ENCODE assay signal across 14 cellular contexts in the genomic region with DNA sequence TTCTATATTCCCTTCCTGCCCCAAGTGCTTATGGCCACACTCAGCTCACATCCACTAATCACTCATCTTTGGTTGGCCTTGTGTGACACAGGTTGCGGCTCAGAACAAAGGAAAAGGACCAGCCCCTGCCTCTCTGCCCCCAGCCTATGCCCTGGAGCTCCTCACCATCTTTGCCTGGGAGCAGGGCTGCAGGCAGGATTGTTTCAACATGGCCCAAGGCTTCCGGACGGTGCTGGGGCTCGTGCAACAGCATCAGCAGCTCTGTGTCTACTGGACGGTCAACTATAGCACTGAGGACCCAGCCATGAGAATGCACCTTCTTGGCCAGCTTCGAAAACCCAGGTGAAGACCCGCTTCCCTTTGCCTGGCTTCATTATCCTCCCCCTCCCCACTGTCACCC. TPM values are rescaled to one million over a fixed set of nuclear protein-coding genes. Genes with fewer than 3 reads are reported as not detected.
DNase-seq lines count a peak whose midpoint lies in the region; ATAC-seq, FAIRE-seq and TF ChIP-seq lines count a peak whose summit lies in the region.
"Had no signal": no experiment of that assay in that cellular context is flagged by ENCODE, and none has a peak within 500 bp of the region (broad histone marks: within the 10 kb centered on the region; RNA-seq: fewer than 3 reads in every experiment).

No MANE protein-coding gene starts in this region.

- TF ChIP-seq RAD21 in H1 (IDR thresholded peaks at IDR 0.05 in 1 of 2, conservative IDR thresholded peaks at IDR 0.05 in 1 of 2; ENCODE audit: low read depth in 2 of 2, low read length in 2 of 2) = no peak

- in situ Hi-C loops in gastrocnemius medialis (cut with MboI; ENCODE audit: low sequenced_read_pairs in 4 of 4) = no loop called here

- no peak overlapping the region; the same call in 1 of the 2 replicates for H4K8ac ChIP-seq in H1 (ENCODE audit: extremely low read depth, insufficient read depth, low read length)

- H3K4ac ChIP-seq in H1 (replicated peaks; ENCODE audit: insufficient read length, low read depth, low read length) = no peak overlapping the region

- 0 out of 2 replicates have a peak overlapping the region, but pooled peaks have one; percentile 61 for H2BK15ac ChIP-seq in H1 (ENCODE audit: low read length)

- H3K23me2 ChIP-seq in H1 (ENCODE audit: low read depth, low read length) = no peaks in the 10 kb centered on the region

- POLR2A ChIA-PET in H1 (lab: Charles Lee; ENCODE audit: partially characterized antibody) = no interaction called here

- no peak overlapping the region for H3K23ac ChIP-seq in H1 (ENCODE audit: insufficient read length)

- no peaks in the 10 kb centered on the region for H3K79me1 ChIP-seq in H1 (ENCODE audit: low read depth, low read length)

- H3K4me1 ChIP-seq in left ventricle myocardium inferior (no peaks in the 10 kb centered on the region), H1 (replicated peaks in 1 of 4; ENCODE audit: control insufficient read depth in 3 of 4, insufficient read depth in 4 of 4, low read length in 3 of 4) (no peaks in the 10 kb centered on the region), gastrocnemius medialis (no peaks in the 10 kb centered on the region)
- H3K4me1 ChIP-seq: BLaER1 treated with 17β-estradiol and CSF1 and Interleukin-3, amounts not matched to agents 10 nM and 100 nM had no signal

- H3K27me3 ChIP-seq in left ventricle myocardium inferior (ENCODE audit: low read depth) (peaks cover 6% of the 10 kb centered on the region), H1 (replicated peaks in 1 of 4; ENCODE audit: control insufficient read depth in 3 of 4, extremely low read depth in 1 of 4, insufficient read depth in 3 of 4, low read length in 3 of 4) (peaks cover 0 to 3% (median 0%) of the 10 kb centered on the region in 4 experiments; a peak in 1 of 7 replicates), gastrocnemius medialis (no peaks in the 10 kb centered on the region)
- H3K27me3 ChIP-seq: BLaER1 treated with 17β-estradiol and CSF1 and Interleukin-3, amounts not matched to agents 10 nM and 100 nM had no signal

- H3K4me2 ChIP-seq in H1 (ENCODE audit: insufficient read depth in 1 of 2, low read depth in 2 of 2, low read length in 2 of 2) = no peak overlapping the region
- H3K4me2 ChIP-seq: BLaER1 treated with 17β-estradiol and CSF1 and Interleukin-3, amounts not matched to agents 10 nM and 100 nM had no signal

- H3K4me3 ChIP-seq in left ventricle myocardium inferior = no peak overlapping the region
- H3K4me3 ChIP-seq in H1 (ENCODE audit: extremely low read depth in 1 of 4, insufficient read depth in 2 of 4, low read depth in 3 of 4, low read length in 4 of 4) = no peak overlapping the region
- H3K4me3 ChIP-seq in gastrocnemius medialis = no peak overlapping the region
- H3K4me3 ChIP-seq: BLaER1 treated with 17β-estradiol and CSF1 and Interleukin-3, amounts not matched to agents 10 nM and 100 nM had no signal

- no peak overlapping the region for H3K27ac ChIP-seq in left ventricle myocardium inferior (replicated peaks)
- H3K27ac ChIP-seq in H1 (ENCODE audit: low read depth, low read length) = no peak overlapping the region
- H3K27ac ChIP-seq in gastrocnemius medialis = no peak overlapping the region
- H3K27ac ChIP-seq: BLaER1 treated with 17β-estradiol and CSF1 and Interleukin-3, amounts not matched to agents 10 nM and 100 nM had no signal

- TF ChIP-seq POLR2A in H1 (IDR thresholded peaks at IDR 0.05; ENCODE audit: control extremely low read depth in 1 of 2, low read depth in 2 of 2, low read length in 2 of 2) (no peak), gastrocnemius medialis (IDR thresholded peaks at IDR 0.05) (no peak)

- no peak for ATAC-seq in gastrocnemius medialis

- CTCF ChIA-PET in H1 (lab: Charles Lee; ENCODE audit: partially characterized antibody) = interaction anchor here (0.9 kb wide), 1 partner anchor 13 kb away, joined by 3 read pairs; no protein-coding TSS in a partner anchor

- no peak overlapping the region for H2BK120ac ChIP-seq in H1 (replicated peaks; ENCODE audit: low read depth, low read length)

- no peak overlapping the region for H3K14ac ChIP-seq in H1 (ENCODE audit: insufficient read length)

- H2BK5ac ChIP-seq in H1 (ENCODE audit: low read depth, low read length) = no peak overlapping the region

- no peak overlapping the region for H2AK5ac ChIP-seq in H1 (ENCODE audit: low read depth, low read length)

- WGBS in H1 (ENCODE audit: extremely low coverage in 1 of 2, insufficient coverage in 1 of 2, insufficient read length in 1 of 2, insufficient replicate concordance in 2 of 2, low coverage in 1 of 2, low lambda C conversion rate in 2 of 2, missing lambda C conversion rate in 1 of 2), 2 experiments = 88% methylated on average over 7 of the region's 7 CpGs; no CpG with 5 or more reads in 1 of the 2 experiments

- H2BK20ac ChIP-seq in H1 (ENCODE audit: low read length) = no peak overlapping the region

- no peak for FAIRE-seq in H1 (lab: Jason Lieb, UNC)
- FAIRE-seq: GM19239, H54 had no signal

- DNase-seq in cardiac septum (ENCODE audit: low spot score) = peak; percentile 35
- DNase-seq in left ventricle myocardium inferior = no peak
- DNase-seq in H1 (ENCODE audit: low read depth in 1 of 2, low spot score in 2 of 2) = no peak
- DNase-seq in mesenteric fat pad (ENCODE audit: low spot score) = peak; percentile 60
- DNase-seq in NCI-H1105 treated with DMSO at 0.1 percent for 48 hours (lab: John Stamatoyannopoulos, UW) = no peak
- DNase-seq in gastrocnemius medialis = no peak
- no peak for DNase-seq in stimulated activated CD8-positive, alpha-beta memory T cell treated with anti-CD3 and anti-CD28 coated beads, Interleukin-4, amount 100 ng/mL, for 48 hours
- DNase-seq: ACHN; CD4-positive, CD25-positive, alpha-beta regulatory T cell; DMS53; GF-D8 had no signal

- no peak overlapping the region for H4K91ac ChIP-seq in H1 (replicated peaks; ENCODE audit: insufficient read length, low read length)

- H3K9me3 ChIP-seq in left ventricle myocardium inferior (replicated peaks) (peaks cover 16% of the 10 kb centered on the region), H1 (ENCODE audit: insufficient read depth in 2 of 2, low read depth in 1 of 2, low read length in 1 of 2) (peaks cover 10 to 19% of the 10 kb centered on the region in 2 experiments), gastrocnemius medialis (no peaks in the 10 kb centered on the region)

- H2BK12ac ChIP-seq in H1 (ENCODE audit: low read depth, low read length) = no peak overlapping the region

- intact Hi-C loops in cardiac septum (cut with DNase I) (no loop called here), left ventricle myocardium inferior (cut with micrococcal nuclease) (no loop called here), gastrocnemius medialis (cut with DNase I; ENCODE audit: low total_unique reads) (no loop called here)

- no peak overlapping the region for H4K5ac ChIP-seq in H1 (ENCODE audit: insufficient read length, low read depth, low read length)

- no peak overlapping the region for H3K56ac ChIP-seq in H1 (replicated peaks; ENCODE audit: insufficient read length, low read depth, low read length)

- no peak overlapping the region for H3K9ac ChIP-seq in H1 (replicated peaks in 1 of 4; ENCODE audit: extremely low read depth in 1 of 4, low read depth in 3 of 4, low read length in 3 of 4)
- H3K9ac ChIP-seq: BLaER1 treated with 17β-estradiol and CSF1 and Interleukin-3, amounts not matched to agents 10 nM and 100 nM had no signal

- H3K79me2 ChIP-seq in H1 (ENCODE audit: control insufficient read depth in 1 of 2, insufficient read depth in 2 of 2, low read length in 2 of 2) = no peaks in the 10 kb centered on the region

- no peak for TF ChIP-seq EP300 in H1 (IDR thresholded peaks at IDR 0.05; ENCODE audit: borderline replicate concordance in 1 of 2, low read depth in 2 of 2, low read length in 2 of 2)

- no peaks in the 10 kb centered on the region for H4K20me1 ChIP-seq in H1 (replicated peaks in 1 of 2; ENCODE audit: control insufficient read depth in 1 of 2, insufficient read depth in 2 of 2, low read length in 2 of 2)
- H4K20me1 ChIP-seq: BLaER1 treated with 17β-estradiol and CSF1 and Interleukin-3, amounts not matched to agents 10 nM and 100 nM had no signal

- H2AFZ ChIP-seq in H1 (ENCODE audit: low read length) = no peak overlapping the region

- TF ChIP-seq CTCF in left ventricle myocardium inferior (IDR thresholded peaks at IDR 0.05; ENCODE audit: borderline replicate concordance) = no peak
- no peak for TF ChIP-seq CTCF in H1 (IDR thresholded peaks at IDR 0.05; ENCODE audit: control extremely low read depth in 1 of 3, insufficient read depth in 1 of 3, low read depth in 1 of 3, low read length in 3 of 3)
- TF ChIP-seq CTCF in gastrocnemius medialis (IDR thresholded peaks at IDR 0.05 in 4 of 5, conservative IDR thresholded peaks at IDR 0.05 in 1 of 5) = no peak

- H3K36me3 ChIP-seq in left ventricle myocardium inferior (peaks cover 88% of the 10 kb centered on the region), H1 (ENCODE audit: control insufficient read depth in 2 of 4, insufficient read depth in 4 of 4, low read length in 3 of 4) (no peaks in the 10 kb centered on the region), gastrocnemius medialis (peaks cover 0 to 6% of the 10 kb centered on the region in 2 donors)

- H3K18ac ChIP-seq in H1 (ENCODE audit: extremely low read depth, low read length) = no peak overlapping the region

RNA-seq across cellular contexts. Expression of a gene that starts 15.8 kb away (rescaled TPM):
- total RNA-seq in cardiac septum (6.4 TPM), left ventricle myocardium inferior (4.8 TPM), mesenteric fat pad (36.6 TPM), gastrocnemius medialis (1 to 10 TPM; 1.7 to 5.2 (median 2.5) TPM)
- not detected in 2 replicates for total RNA-seq in H1 (2021; fragmentation: NEBNext Ultra II Directional; extraction: Animal tissue kit (Norgen Biotek cat#: 25700))
- polyA plus RNA-seq in H1 (2011; rRNA removed) = 0.06 TPM in 1 of 2 replicates, not detected in the other
- polyA plus RNA-seq in H1 (2011; cell fraction: cytosol; rRNA removed) = not detected
- polyA plus RNA-seq in H1 (2011; cell fraction: nucleus; rRNA removed) = not detected
- 0.06 to 0.20 TPM in 2 of 4 replicates, not detected in the others for polyA plus RNA-seq in H1 (2012, experiment 1 of 2)
- polyA plus RNA-seq in H1 (2012, experiment 2 of 2) = not detected
- 0.02 TPM for polyA plus RNA-seq in H1 (2013, experiment 1 of 2)
- 0.06 TPM for polyA plus RNA-seq in H1 (2013, experiment 2 of 2)
- polyA minus RNA-seq in H1 (2011; rRNA and poly(A)+ RNA removed) = 0.06 and 0.07 TPM in 2 replicates
- not detected for polyA minus RNA-seq in H1 (2011; cell fraction: cytosol; rRNA and poly(A)+ RNA removed)
- not detected for polyA minus RNA-seq in H1 (2011; cell fraction: nucleus; rRNA and poly(A)+ RNA removed)

RNA-seq across cellular contexts. Expression of a gene that starts 24.3 kb away (rescaled TPM):
- total RNA-seq in cardiac septum (6.4 TPM), left ventricle myocardium inferior (5.4 TPM), mesenteric fat pad (34.7 TPM), gastrocnemius medialis (1 to 10 TPM; 1.4 to 5.3 (median 4.2) TPM)
- total RNA-seq in H1 (2021; fragmentation: NEBNext Ultra II Directional; extraction: Animal tissue kit (Norgen Biotek cat#: 25700)) = 0.73 and 1.1 TPM in 2 replicates
- 3.7 and 4.3 TPM in 2 replicates for polyA plus RNA-seq in H1 (2011; rRNA removed)
- polyA plus RNA-seq in H1 (2011; cell fraction: cytosol; rRNA removed) = 1.8 TPM
- polyA plus RNA-seq in H1 (2011; cell fraction: nucleus; rRNA removed) = 3.3 TPM
- polyA plus RNA-seq in H1 (2012, experiment 1 of 2) = 1.1 to 2.0 TPM (median 1.6 TPM) in 4 replicates
- polyA plus RNA-seq in H1 (2012, experiment 2 of 2) = 0.89 TPM
- 0.49 TPM for polyA plus RNA-seq in H1 (2013, experiment 1 of 2)
- polyA plus RNA-seq in H1 (2013, experiment 2 of 2) = 0.42 TPM
- polyA minus RNA-seq in H1 (2011; rRNA and poly(A)+ RNA removed) = 3.6 and 9.5 TPM in 2 replicates
- polyA minus RNA-seq in H1 (2011; cell fraction: cytosol; rRNA and poly(A)+ RNA removed) = 3.4 TPM
- polyA minus RNA-seq in H1 (2011; cell fraction: nucleus; rRNA and poly(A)+ RNA removed) = 2.7 TPM

RNA-seq across cellular contexts. Expression of a gene that starts 55.8 kb away (rescaled TPM):
- total RNA-seq in cardiac septum (4.0 TPM), left ventricle myocardium inferior (4.8 TPM), mesenteric fat pad (53.4 TPM), gastrocnemius medialis (1 to 10 TPM; 1.2 to 2.7 (median 1.8) TPM)
- total RNA-seq in H1 (2021; fragmentation: NEBNext Ultra II Directional; extraction: Animal tissue kit (Norgen Biotek cat#: 25700)) = not detected in 2 replicates
- polyA plus RNA-seq in H1 (2011; rRNA removed) = 0.13 and 0.23 TPM in 2 replicates
- 0.10 TPM for polyA plus RNA-seq in H1 (2011; cell fraction: cytosol; rRNA removed)
- polyA plus RNA-seq in H1 (2011; cell fraction: nucleus; rRNA removed) = 0.06 TPM
- polyA plus RNA-seq in H1 (2012, experiment 1 of 2) = 0.26 to 0.72 TPM (median 0.36 TPM) in 3 of 4 replicates, not detected in the other
- 0.17 TPM for polyA plus RNA-seq in H1 (2012, experiment 2 of 2)
- polyA plus RNA-seq in H1 (2013, experiment 1 of 2) = not detected
- polyA plus RNA-seq in H1 (2013, experiment 2 of 2) = not detected
- polyA minus RNA-seq in H1 (2011; rRNA and poly(A)+ RNA removed) = not detected in 2 replicates
- polyA minus RNA-seq in H1 (2011; cell fraction: cytosol; rRNA and poly(A)+ RNA removed) = not detected
- not detected for polyA minus RNA-seq in H1 (2011; cell fraction: nucleus; rRNA and poly(A)+ RNA removed)

Comparison
In these comparisons a context has a peak if more than half of its experiments do, and no peak if none do; other contexts are left out.
1. DNase-seq: peak in cardiac septum (single experiment) and mesenteric fat pad (single experiment); none in left ventricle myocardium inferior (single experiment), H1 (0 of 2), NCI-H1105 treated with DMSO at 0.1 percent for 48 hours (single experiment), gastrocnemius medialis (0 of 2) and stimulated activated CD8-positive, alpha-beta memory T cell treated with anti-CD3 and anti-CD28 coated beads, Interleukin-4, amount 100 ng/mL, for 48 hours (single experiment).